Comparison of ENCODE assay signal across 8 cellular contexts in the genomic region with DNA sequence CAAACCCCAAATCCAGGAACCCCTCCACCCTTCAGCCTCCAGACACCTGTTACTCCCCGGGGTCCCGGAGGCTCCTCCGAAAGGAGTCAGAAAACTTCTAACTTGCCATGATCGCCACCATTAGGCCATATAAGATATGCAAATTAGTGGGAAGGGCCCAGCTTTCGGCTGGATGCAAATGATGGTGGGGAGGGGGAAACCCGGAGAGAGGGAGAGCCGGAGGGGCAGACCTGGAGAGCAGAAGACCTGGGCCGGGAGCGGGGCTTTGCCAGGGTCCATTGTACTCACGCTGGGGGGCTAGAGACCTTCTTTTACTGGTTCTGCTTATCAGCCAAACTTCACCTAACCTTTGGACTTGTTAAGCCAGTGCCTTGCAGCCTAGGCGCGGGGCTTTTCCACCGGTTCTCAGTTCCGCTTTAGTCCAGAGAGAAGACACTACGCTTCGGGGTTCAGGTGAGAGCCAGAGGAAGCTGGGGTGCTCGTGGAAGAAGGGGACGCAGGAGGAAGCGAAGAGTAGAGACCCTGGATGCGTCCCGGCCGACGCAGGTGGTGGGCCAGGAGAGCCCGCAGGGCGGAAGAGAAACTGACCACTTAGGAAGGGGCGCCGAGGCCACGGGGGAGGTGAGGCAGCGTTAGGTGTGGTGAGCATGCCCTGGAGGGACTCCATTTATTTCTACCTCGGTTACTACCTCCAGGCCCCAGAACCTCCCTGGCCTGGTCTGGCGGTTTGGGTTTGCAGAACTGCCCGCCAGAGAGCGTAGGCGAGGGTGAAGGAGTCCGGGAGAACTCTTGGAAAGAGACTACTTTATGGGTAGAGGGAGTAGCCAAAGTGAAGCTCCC. TPM values are rescaled to one million over a fixed set of nuclear protein-coding genes. Genes with fewer than 3 reads are reported as not detected.
DNase-seq lines count a peak whose midpoint lies in the region; ATAC-seq and TF ChIP-seq lines count a peak whose summit lies in the region.

A gene with protein sequence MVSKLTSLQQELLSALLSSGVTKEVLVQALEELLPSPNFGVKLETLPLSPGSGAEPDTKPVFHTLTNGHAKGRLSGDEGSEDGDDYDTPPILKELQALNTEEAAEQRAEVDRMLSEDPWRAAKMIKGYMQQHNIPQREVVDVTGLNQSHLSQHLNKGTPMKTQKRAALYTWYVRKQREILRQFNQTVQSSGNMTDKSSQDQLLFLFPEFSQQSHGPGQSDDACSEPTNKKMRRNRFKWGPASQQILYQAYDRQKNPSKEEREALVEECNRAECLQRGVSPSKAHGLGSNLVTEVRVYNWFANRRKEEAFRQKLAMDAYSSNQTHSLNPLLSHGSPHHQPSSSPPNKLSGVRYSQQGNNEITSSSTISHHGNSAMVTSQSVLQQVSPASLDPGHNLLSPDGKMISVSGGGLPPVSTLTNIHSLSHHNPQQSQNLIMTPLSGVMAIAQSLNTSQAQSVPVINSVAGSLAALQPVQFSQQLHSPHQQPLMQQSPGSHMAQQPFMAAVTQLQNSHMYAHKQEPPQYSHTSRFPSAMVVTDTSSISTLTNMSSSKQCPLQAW (minus strand): TSS at position 99 of the 840 bp plus-strand sequence. CDS start 175 bp downstream, outside the sequence.

- H3K4me1 ChIP-seq in heart right ventricle, result peaks cover 8 to 42% (median 32%) of the 10 kb centered on the region in 9 donors
- H3K4me1 ChIP-seq in esophagus muscularis mucosa, result peaks cover 32 to 43% (median 39%) of the 10 kb centered on the region in 4 donors

- no peak for ATAC-seq in heart right ventricle
- ATAC-seq in Right ventricle myocardium superior (ENCODE audit: poor library complexity), result no peak
- no peak for ATAC-seq in stimulated activated effector memory CD8-positive, alpha-beta T cell treated with anti-CD3 and anti-CD28 coated beads, Interleukin-12 subunit alpha, Interleukin-12 subunit beta, amount 100 ng/mL, for 72 hours
- no peak for ATAC-seq in HG02571 (IDR thresholded peaks at IDR 0.05; ENCODE audit: unreplicated experiment)

- no peak within 1 kb of the TSS for H3K27ac Mint-ChIP-seq in stimulated activated effector memory CD8-positive, alpha-beta T cell treated with anti-CD3 and anti-CD28 coated beads, Interleukin-12 subunit alpha, Interleukin-12 subunit beta, amount 100 ng/mL, for 72 hours

- H3K4me1 Mint-ChIP-seq in stimulated activated effector memory CD8-positive, alpha-beta T cell treated with anti-CD3 and anti-CD28 coated beads, Interleukin-12 subunit alpha, Interleukin-12 subunit beta, amount 100 ng/mL, for 72 hours, result peaks cover 22% of the 10 kb centered on the region

- H3K4me3 ChIP-seq in heart right ventricle, result peak within 1 kb of the TSS in 8 of 10 donors; percentile 19 to 52 (median 35)
- peak within 1 kb of the TSS in 3 of 4 donors; percentile 34 to 52 (median 44) for H3K4me3 ChIP-seq in esophagus muscularis mucosa

- WGBS in heart right ventricle, 2 donors, result 3 to 5% methylated on average over 35 of the region's 35 CpGs
- 8% methylated on average over 28 of the region's 35 CpGs for WGBS in esophagus muscularis mucosa

- H3K27ac ChIP-seq in heart right ventricle, result no peak within 1 kb of the TSS
- no peak within 1 kb of the TSS for H3K27ac ChIP-seq in esophagus muscularis mucosa (replicated peaks in 1 of 4)

- TF ChIP-seq CTCF in heart right ventricle (IDR thresholded peaks at IDR 0.05), result no peak
- no peak for TF ChIP-seq CTCF in esophagus muscularis mucosa (IDR thresholded peaks at IDR 0.05)

- DNase-seq in heart right ventricle, result no peak
- DNase-seq in Right ventricle myocardium superior, result no peak
- DNase-seq in HPDE6-E6E7 (ENCODE audit: extremely low spot score), result peak; percentile 43
- DNase-seq in esophagus muscularis mucosa (ENCODE audit: extremely low spot score), result no peak
- DNase-seq in stimulated activated effector memory CD8-positive, alpha-beta T cell treated with anti-CD3 and anti-CD28 coated beads, Interleukin-12 subunit alpha, Interleukin-12 subunit beta, amount 100 ng/mL, for 72 hours (ENCODE audit: low spot score in 2 of 2), result no peak
- no peak for DNase-seq in retina
- DNase-seq in RKO (ENCODE audit: low spot score), result no peak

- intact Hi-C loops in heart right ventricle (cut with DNase I) (loop anchor here in 1 of 10 donors (2.0 kb wide), 1 partner anchor 44 kb away; no protein-coding TSS in a partner anchor), Right ventricle myocardium superior (cut with DNase I) (no loop called here), esophagus muscularis mucosa (cut with DNase I) (loop anchor here (10.0 kb wide), 1 partner anchor 100 kb away; the partner anchor contains the start of gene DDX52)

- peak within 1 kb of the TSS; percentile 60 for H3K4me3 Mint-ChIP-seq in stimulated activated effector memory CD8-positive, alpha-beta T cell treated with anti-CD3 and anti-CD28 coated beads, Interleukin-12 subunit alpha, Interleukin-12 subunit beta, amount 100 ng/mL, for 72 hours

- peaks cover 32 to 99% (median 92%) of the 10 kb centered on the region in 7 donors for H3K27me3 ChIP-seq in heart right ventricle
- H3K27me3 ChIP-seq in esophagus muscularis mucosa, result peaks cover 10 to 89% (median 56%) of the 10 kb centered on the region in 4 donors

- H3K36me3 Mint-ChIP-seq in stimulated activated effector memory CD8-positive, alpha-beta T cell treated with anti-CD3 and anti-CD28 coated beads, Interleukin-12 subunit alpha, Interleukin-12 subunit beta, amount 100 ng/mL, for 72 hours, result no peaks in the 10 kb centered on the region

- no peaks in the 10 kb centered on the region for H3K9me3 Mint-ChIP-seq in stimulated activated effector memory CD8-positive, alpha-beta T cell treated with anti-CD3 and anti-CD28 coated beads, Interleukin-12 subunit alpha, Interleukin-12 subunit beta, amount 100 ng/mL, for 72 hours

- no peak for TF ChIP-seq EP300 in esophagus muscularis mucosa (IDR thresholded peaks at IDR 0.05)

- no peak for TF ChIP-seq POLR2A in esophagus muscularis mucosa (IDR thresholded peaks at IDR 0.05; ENCODE audit: low read depth)

- H3K36me3 ChIP-seq in heart right ventricle (no peaks in the 10 kb centered on the region), esophagus muscularis mucosa (no peaks in the 10 kb centered on the region)

- H3K9me3 ChIP-seq in heart right ventricle, result no peaks in the 10 kb centered on the region
- no peaks in the 10 kb centered on the region for H3K9me3 ChIP-seq in esophagus muscularis mucosa

RNA-seq across cellular contexts. Expression of the gene that starts here (rescaled TPM):
- total RNA-seq in heart right ventricle (not detected), Right ventricle myocardium superior (not detected), esophagus muscularis mucosa (not detected)
- polyA plus RNA-seq in heart right ventricle, result not detected
